Comparison of ENCODE assay signal across 25 cellular contexts in genomic region chr2:156394033-156394741, GRCh38.
"Had no signal": no experiment of that assay in that cellular context is flagged by ENCODE, and none has a peak within 500 bp of the region (broad histone marks: within the 10 kb centered on the region; RNA-seq: fewer than 3 reads in every experiment).

No MANE protein-coding gene starts in this region.

- H3K4me1 ChIP-seq: prostate gland had no signal

- DNase-seq: activated CD4-positive, alpha-beta memory T cell treated with anti-CD3 and anti-CD28 coated beads, Interleukin-2, amount 10 ng/mL, durations not matched to agents 7 days and 5 days; activated CD4-positive, alpha-beta T cell treated with anti-CD3 and anti-CD28 coated beads for 1 hour; activated CD4-positive, alpha-beta T cell treated with anti-CD3 and anti-CD28 coated beads, Interleukin-2, amount 10 ng/mL, durations not matched to agents 7 days and 5 days; activated CD8-positive, alpha-beta memory T cell treated with anti-CD3 and anti-CD28 coated beads, Interleukin-2, amount 50 U/mL, for 48 hours; activated gamma-delta T cell; activated naive CD4-positive, alpha-beta T cell treated with anti-CD3 and anti-CD28 coated beads, Interleukin-2, amount 50 U/mL, for 16 hours; activated T-cell treated with anti-CD3 and anti-CD28 coated beads, Interleukin-2, amount 50 U/mL, for 24 hours; amniotic stem cell; central memory CD4-positive, alpha-beta T cell; foreskin melanocyte; islet precursor cell; mammary epithelial cell; naive B cell; nephron progenitor cell; pancreas; retina; sigmoid colon; small intestine; stimulated activated CD4-positive, alpha-beta T cell treated with anti-CD3 and anti-CD28 coated beads, Interleukin-4, amount 100 ng/mL, for 24 hours; T-helper 2 cell; upper lobe of right lung had no signal

- H3K27me3 ChIP-seq: pancreas, sigmoid colon, upper lobe of right lung had no signal

- H3K27ac ChIP-seq: pancreas, prostate gland, sigmoid colon, upper lobe of right lung had no signal

- ATAC-seq: pancreas; stimulated activated effector memory CD8-positive, alpha-beta T cell treated with anti-CD3 and anti-CD28 coated beads, Interleukin-12 subunit alpha, Interleukin-12 subunit beta, amount 100 ng/mL, for 72 hours; upper lobe of right lung; WTC11 had no signal

- H3K9me3 ChIP-seq: pancreas, prostate gland, sigmoid colon, upper lobe of right lung had no signal

- H3K36me3 ChIP-seq: pancreas, prostate gland, sigmoid colon, upper lobe of right lung had no signal

- FAIRE-seq: endothelial cell of umbilical vein, pancreas, small intestine had no signal

- H3K4me3 ChIP-seq: pancreas, prostate gland, sigmoid colon, upper lobe of right lung had no signal
